ENCODE assay signal across 17 cellular contexts in genomic region chr13:88429862-88430261, GRCh38.
DNase-seq lines count a peak whose midpoint lies in the region; ATAC-seq lines count a peak whose summit lies in the region.
"Had no signal": no experiment of that assay in that cellular context is flagged by ENCODE, and none has a peak within 500 bp of the region (broad histone marks: within the 10 kb centered on the region; RNA-seq: fewer than 3 reads in every experiment).

No MANE protein-coding gene starts in this region.

- H3K9me3 Mint-ChIP-seq in effector memory CD8-positive, alpha-beta T cell: peaks cover 2 to 16% of the 10 kb centered on the region in 2 donors

- H3K9ac ChIP-seq in Karpas-422 (ENCODE audit: low read length): no peak overlapping the region

- H3K4me1 Mint-ChIP-seq in effector memory CD8-positive, alpha-beta T cell (ENCODE audit: low read depth in 2 of 2): no peaks in the 10 kb centered on the region

- H3K4me3 Mint-ChIP-seq in effector memory CD8-positive, alpha-beta T cell: no peak overlapping the region
- H3K4me3 Mint-ChIP-seq: CD4-positive, alpha-beta T cell had no signal

- H3K27ac Mint-ChIP-seq in effector memory CD8-positive, alpha-beta T cell: no peak overlapping the region
- H3K27ac Mint-ChIP-seq: CD4-positive, alpha-beta T cell had no signal

- ATAC-seq in effector memory CD8-positive, alpha-beta T cell (replicated peaks): peak; percentile 42
- ATAC-seq: A549, HCT116 had no signal

- H3K36me3 ChIP-seq in Karpas-422 (ENCODE audit: insufficient read depth, low read length): no peaks in the 10 kb centered on the region

- H3K4me1 ChIP-seq in Karpas-422 (ENCODE audit: low read length): no peaks in the 10 kb centered on the region
- H3K4me1 ChIP-seq: A549, Caco-2 had no signal

- H3K27me3 Mint-ChIP-seq in effector memory CD8-positive, alpha-beta T cell: no peaks in the 10 kb centered on the region
- H3K27me3 Mint-ChIP-seq: CD4-positive, alpha-beta T cell had no signal

- no peak overlapping the region for H3K4me2 ChIP-seq in Karpas-422 (ENCODE audit: low read depth, low read length, poor library complexity, severe bottlenecking)
- H3K4me2 ChIP-seq: A549 had no signal

- no peaks in the 10 kb centered on the region for H3K27me3 ChIP-seq in Karpas-422 (ENCODE audit: low read length)

- no peak overlapping the region for H3K4me3 ChIP-seq in Karpas-422 (ENCODE audit: low read length)
- H3K4me3 ChIP-seq: A549 had no signal

- peak overlapping the region; percentile 72; the same call in 1 of the 2 replicates for H2AFZ ChIP-seq in Karpas-422 (ENCODE audit: low read length)

- H4K20me1 ChIP-seq in Karpas-422 (ENCODE audit: insufficient read depth, low read depth, low read length): no peaks in the 10 kb centered on the region

- DNase-seq in NCI-H510A treated with DMSO at 0.1 percent for 48 hours (lab: John Stamatoyannopoulos, UW): peak; percentile 42
- no peak for DNase-seq in NCI-H510A (lab: John Stamatoyannopoulos, UW)
- no peak for DNase-seq in Karpas-422
- DNase-seq in effector memory CD8-positive, alpha-beta T cell: no peak
- DNase-seq in NCI-H82 treated with DMSO at 0.1 percent for 48 hours (lab: John Stamatoyannopoulos, UW; ENCODE audit: unreplicated experiment): no peak
- DNase-seq in activated naive CD4-positive, alpha-beta T cell treated with anti-CD3 and anti-CD28 coated beads, Interleukin-2, amount 50 U/mL, for 16 hours: no peak
- DNase-seq in NAMALWA (ENCODE audit: low spot score): no peak
- DNase-seq: AML-193; Caco-2; CD4-positive, alpha-beta T cell; GDM1; GOT3; H7 had no signal

- peaks cover 8% of the 10 kb centered on the region for H3K9me3 ChIP-seq in Karpas-422 (ENCODE audit: low read length)
- H3K9me3 ChIP-seq: A549, Caco-2 had no signal

- H3K27ac ChIP-seq in Karpas-422 (ENCODE audit: low read length): no peak overlapping the region
- H3K27ac ChIP-seq: 22Rv1, A549, C4-2B had no signal

- H3K79me2 ChIP-seq in Karpas-422 (ENCODE audit: low read length): no peaks in the 10 kb centered on the region

- no peaks in the 10 kb centered on the region for H3K36me3 Mint-ChIP-seq in effector memory CD8-positive, alpha-beta T cell (ENCODE audit: insufficient read depth)

- H3K9me2 ChIP-seq in Karpas-422 (replicated peaks; ENCODE audit: insufficient read depth, low read length): no peaks in the 10 kb centered on the region
